ENCODE assay signal across 14 cellular contexts in genomic region chr21:28899744-28900143, GRCh38.
DNase-seq lines count a peak whose midpoint lies in the region; TF ChIP-seq lines count a peak whose summit lies in the region.
"Had no signal": no experiment of that assay in that cellular context is flagged by ENCODE, and none has a peak within 500 bp of the region (broad histone marks: within the 10 kb centered on the region; RNA-seq: fewer than 3 reads in every experiment).

No MANE protein-coding gene starts in this region.

- no peak for TF ChIP-seq POLR2A in Peyer's patch (IDR thresholded peaks at IDR 0.05)

- DNase-seq in EH (ENCODE audit: low read depth) (peak; percentile 49), LHCN-M2 (ENCODE audit: low read depth) (peak; percentile 37), brain microvascular endothelial cell (peak; percentile 53), iris pigment epithelial cell (ENCODE audit: low read depth) (peak; percentile 55), Peyer's patch (no peak), HPDE6-E6E7 (ENCODE audit: extremely low spot score) (no peak), GM13976 (ENCODE audit: low spot score) (no peak), DMS79 treated with DMSO at 0.1 percent for 48 hours (lab: John Stamatoyannopoulos, UW) (no peak)
- DNase-seq: activated CD4-positive, alpha-beta T cell treated with anti-CD3 and anti-CD28 coated beads for 4 hours; heart right ventricle; NCI-H1048; Right ventricle myocardium superior; T-helper 2 cell had no signal

- no peak for TF ChIP-seq CTCF in brain microvascular endothelial cell (IDR thresholded peaks at IDR 0.05; ENCODE audit: low read depth, low read length, missing control alignments)
- TF ChIP-seq CTCF in Peyer's patch (IDR thresholded peaks at IDR 0.05): no peak
- TF ChIP-seq CTCF in GM13976 (IDR thresholded peaks at IDR 0.05; ENCODE audit: borderline replicate concordance, control extremely low read depth, extremely low read depth, insufficient read depth, missing control alignments): no peak

- in situ Hi-C loops in brain microvascular endothelial cell (cut with HindIII; ENCODE audit: low pct_ligation_motif_present, low sequenced_read_pairs): no loop called here
- in situ Hi-C loops in GM13976 (cut with MboI; ENCODE audit: low sequenced_read_pairs, unreplicated experiment): no loop called here

- H3K36me3 ChIP-seq in brain microvascular endothelial cell (replicated peaks) (no peaks in the 10 kb centered on the region), Peyer's patch (no peaks in the 10 kb centered on the region)
- H3K36me3 ChIP-seq: heart right ventricle had no signal

- no peak overlapping the region for H3K4me3 ChIP-seq in brain microvascular endothelial cell (ENCODE audit: low read depth, low read length)
- no peak overlapping the region for H3K4me3 ChIP-seq in Peyer's patch
- H3K4me3 ChIP-seq: heart right ventricle had no signal

- H3K27me3 ChIP-seq in brain microvascular endothelial cell (replicated peaks) (no peaks in the 10 kb centered on the region), Peyer's patch (no peaks in the 10 kb centered on the region)
- H3K27me3 ChIP-seq: heart right ventricle had no signal

- H3K4me1 ChIP-seq in Peyer's patch: no peaks in the 10 kb centered on the region
- H3K4me1 ChIP-seq: heart right ventricle had no signal

- H3K27ac ChIP-seq in brain microvascular endothelial cell (no peak overlapping the region), Peyer's patch (no peak overlapping the region)
- H3K27ac ChIP-seq: C4-2B, heart right ventricle had no signal

- H3K9me3 ChIP-seq in Peyer's patch: no peaks in the 10 kb centered on the region

Comparison
In these comparisons a context has a peak if more than half of its experiments do, and no peak if none do; other contexts are left out.
1. DNase-seq: peak in EH (single experiment), LHCN-M2 (single experiment), brain microvascular endothelial cell (single experiment) and iris pigment epithelial cell (single experiment); none in Peyer's patch (0 of 3), HPDE6-E6E7 (single experiment), GM13976 (single experiment) and DMS79 treated with DMSO at 0.1 percent for 48 hours (single experiment).